10 cellular contexts compared by ENCODE assay signal in genomic region chr14:91008759-91009409, GRCh38. TPM values are rescaled to one million over a fixed set of nuclear protein-coding genes. Genes with fewer than 3 reads are reported as not detected.
DNase-seq lines count a peak whose midpoint lies in the region; ATAC-seq and TF ChIP-seq lines count a peak whose summit lies in the region.
"Had no signal": no experiment of that assay in that cellular context is flagged by ENCODE, and none has a peak within 500 bp of the region (broad histone marks: within the 10 kb centered on the region; RNA-seq: fewer than 3 reads in every experiment).

No MANE protein-coding gene starts in this region.

- H3K9me3 ChIP-seq in Karpas-422 (ENCODE audit: low read length) = no peaks in the 10 kb centered on the region
- no peaks in the 10 kb centered on the region for H3K9me3 ChIP-seq in esophagus squamous epithelium
- no peaks in the 10 kb centered on the region for H3K9me3 ChIP-seq in upper lobe of right lung

- H3K9ac ChIP-seq in Karpas-422 (ENCODE audit: low read length) = no peak overlapping the region

- H3K4me3 Mint-ChIP-seq in naive thymus-derived CD8-positive, alpha-beta T cell = peak overlapping the region in 4 of 10 donors; percentile 15 to 59 (median 33)

- H3K27ac ChIP-seq in Karpas-422 (ENCODE audit: low read length) (no peak overlapping the region), esophagus squamous epithelium (peak overlapping the region in 3 of 4 donors; percentile 6 to 44 (median 15)), upper lobe of right lung (peak overlapping the region; percentile 43)

- peak overlapping the region in 5 of 10 donors; percentile 27 to 78 (median 40) for H3K27ac Mint-ChIP-seq in naive thymus-derived CD8-positive, alpha-beta T cell

- no peaks in the 10 kb centered on the region for H3K36me3 ChIP-seq in Karpas-422 (ENCODE audit: insufficient read depth, low read length)
- H3K36me3 ChIP-seq in esophagus squamous epithelium = no peaks in the 10 kb centered on the region
- H3K36me3 ChIP-seq in upper lobe of right lung = no peaks in the 10 kb centered on the region

- H4K20me1 ChIP-seq in Karpas-422 (ENCODE audit: insufficient read depth, low read depth, low read length) = peaks cover 72% of the 10 kb centered on the region

- H2AFZ ChIP-seq in Karpas-422 (ENCODE audit: low read length) = no peak overlapping the region

- H3K4me1 ChIP-seq in Karpas-422 (ENCODE audit: low read length) (peaks cover 24% of the 10 kb centered on the region), esophagus squamous epithelium (peaks cover 4 to 69% (median 20%) of the 10 kb centered on the region in 3 donors), upper lobe of right lung (peaks cover 11% of the 10 kb centered on the region)

- H3K4me3 ChIP-seq in Karpas-422 (ENCODE audit: low read length) = no peak overlapping the region
- no peak overlapping the region for H3K4me3 ChIP-seq in esophagus squamous epithelium
- no peak overlapping the region for H3K4me3 ChIP-seq in upper lobe of right lung

- 54 to 73% methylated on average over 2 of the region's 2 CpGs for WGBS in esophagus squamous epithelium, 2 donors

- DNase-seq in Right ventricle myocardium inferior (ENCODE audit: missing footprints) = no peak
- DNase-seq in cardiac septum (ENCODE audit: low spot score) = no peak
- DNase-seq in Karpas-422 = no peak
- no peak for DNase-seq in esophagus squamous epithelium (lab: John Stamatoyannopoulos, UW)
- no peak for DNase-seq in upper lobe of right lung
- DNase-seq in naive thymus-derived CD8-positive, alpha-beta T cell = no peak
- DNase-seq in NCI-H2171 (lab: John Stamatoyannopoulos, UW) = no peak
- DNase-seq in HuH-7.5 (ENCODE audit: low spot score) = no peak
- DNase-seq: mesenchymal stem cell; stimulated activated CD4-positive, alpha-beta T cell treated with anti-CD3 and anti-CD28 coated beads, Interleukin-4, amount 100 ng/mL, for 4 hours had no signal

- ATAC-seq in Right ventricle myocardium inferior (peak; percentile 79), upper lobe of right lung (peak; percentile 82)
- ATAC-seq in naive thymus-derived CD8-positive, alpha-beta T cell = no peak

- no peak for TF ChIP-seq CTCF in esophagus squamous epithelium (IDR thresholded peaks at IDR 0.05)
- TF ChIP-seq CTCF in upper lobe of right lung (IDR thresholded peaks at IDR 0.05) = no peak

- H3K36me3 Mint-ChIP-seq in naive thymus-derived CD8-positive, alpha-beta T cell = no peaks in the 10 kb centered on the region

- H3K9me3 Mint-ChIP-seq in naive thymus-derived CD8-positive, alpha-beta T cell = no peaks in the 10 kb centered on the region

- no peaks in the 10 kb centered on the region for H3K27me3 Mint-ChIP-seq in naive thymus-derived CD8-positive, alpha-beta T cell

- H3K4me2 ChIP-seq in Karpas-422 (ENCODE audit: low read depth, low read length, poor library complexity, severe bottlenecking) = peak overlapping the region; percentile 57

- H3K27me3 ChIP-seq in Karpas-422 (ENCODE audit: low read length) (no peaks in the 10 kb centered on the region), esophagus squamous epithelium (no peaks in the 10 kb centered on the region), upper lobe of right lung (no peaks in the 10 kb centered on the region)

- POLR2A ChIA-PET in naive thymus-derived CD8-positive, alpha-beta T cell (lab: Charles Lee) = interaction anchor here (0.5 to 1.0 kb wide), 3 partner anchors 27 to 54 kb away, joined by 3 read pairs; partner anchors contain the start of gene RPS6KA5

- intact Hi-C loops in Right ventricle myocardium inferior (cut with DNase I) = no loop called here
- intact Hi-C loops in cardiac septum (cut with DNase I) = no loop called here
- intact Hi-C loops in esophagus squamous epithelium (cut with DNase I) = no loop called here
- intact Hi-C loops in upper lobe of right lung (cut with DNase I) = no loop called here

- H3K9me2 ChIP-seq in Karpas-422 (replicated peaks; ENCODE audit: insufficient read depth, low read length) = no peaks in the 10 kb centered on the region

- H3K4me1 Mint-ChIP-seq in naive thymus-derived CD8-positive, alpha-beta T cell = peaks cover 15 to 53% (median 38%) of the 10 kb centered on the region in 4 donors

- no peaks in the 10 kb centered on the region for H3K79me2 ChIP-seq in Karpas-422 (ENCODE audit: low read length)

- TF ChIP-seq POLR2A in esophagus squamous epithelium (IDR thresholded peaks at IDR 0.05) = no peak

RNA-seq across cellular contexts. Expression of gene RPS6KA5, which starts 51.6 kb away (rescaled TPM):
- 10.6 TPM for total RNA-seq in Right ventricle myocardium inferior
- total RNA-seq in cardiac septum = 3.8 TPM
- total RNA-seq in Karpas-422 (2014; rRNA removed; shearing (Covaris generic); ENCODE audit: low replicate concordance) = 5.5 and 7.8 TPM in 2 replicates
- total RNA-seq in esophagus squamous epithelium = 10 to 100 TPM in 1 of 4 donors, 1 to 10 TPM in 3; 3.1 to 10.5 (median 8.1) TPM
- total RNA-seq in upper lobe of right lung = 8.0 TPM
- 10 to 100 TPM; 18.4 to 23.2 TPM for total RNA-seq in naive thymus-derived CD8-positive, alpha-beta T cell
- 10 to 100 TPM; 12.3 to 14.5 (median 14.3) TPM for polyA plus RNA-seq in naive thymus-derived CD8-positive, alpha-beta T cell

Comparison
In these comparisons a context has a peak if more than half of its experiments do, and no peak if none do; other contexts are left out.
1. ATAC-seq: peak in Right ventricle myocardium inferior (single experiment) and upper lobe of right lung (single experiment); none in naive thymus-derived CD8-positive, alpha-beta T cell (0 of 2).